8 cellular contexts compared by ENCODE assay signal in genomic region chr17:40100419-40100668, GRCh38. TPM values are rescaled to one million over a fixed set of nuclear protein-coding genes. Genes with fewer than 3 reads are reported as not detected.
DNase-seq lines count a peak whose midpoint lies in the region; ATAC-seq and TF ChIP-seq lines count a peak whose summit lies in the region.

Gene NR1D1 (minus strand): TSS chr17:40100589. CDS start chr17:40100094, 495 bp downstream.

- H3K4me1 ChIP-seq in right lobe of liver, result peaks cover 2 to 56% (median 30%) of the 10 kb centered on the region in 4 donors
- peaks cover 71 to 90% (median 79%) of the 10 kb centered on the region in 4 donors for H3K4me1 ChIP-seq in transverse colon

- peaks cover 0 to 22% (median 10%) of the 10 kb centered on the region in 4 donors for H3K36me3 ChIP-seq in right lobe of liver
- H3K36me3 ChIP-seq in transverse colon, result no peaks in the 10 kb centered on the region

- TF ChIP-seq POLR2A in right lobe of liver (IDR thresholded peaks at IDR 0.05) (peak; percentile 98), transverse colon (IDR thresholded peaks at IDR 0.05) (peak; percentile 98)

- no TSS peak for BruUV-seq in MCF 10A (replicated peaks; lab: Mats Ljungman, UMichigan)

- in situ Hi-C loops in transverse colon (cut with MboI; ENCODE audit: low pct_ligation_motif_present in 1 of 4, low pct_unique_long_range_greater_than_20kb in 1 of 4, low sequenced_read_pairs in 3 of 4), result no loop called here

- H3K27ac ChIP-seq in right lobe of liver, result peak within 1 kb of the TSS; percentile 93 to 96 (median 95)
- H3K27ac ChIP-seq in transverse colon, result peak within 1 kb of the TSS; percentile 93 to 99 (median 96)

- peak within 1 kb of the TSS; percentile 88 for H3K4me3 Mint-ChIP-seq in activated CD4-positive, alpha-beta T cell treated with anti-CD3 and anti-CD28 coated beads for 36 hours
- peak within 1 kb of the TSS; percentile 95 for H3K4me3 Mint-ChIP-seq in MCF 10A (ENCODE audit: unreplicated experiment)

- H3K4me3 ChIP-seq in right lobe of liver (peak within 1 kb of the TSS; percentile 89 to 92 (median 91)), transverse colon (peak within 1 kb of the TSS; percentile 53 to 68 (median 62))

- no peak for TF ChIP-seq EP300 in transverse colon (IDR thresholded peaks at IDR 0.05; ENCODE audit: low read depth)

- peaks cover 31% of the 10 kb centered on the region for H3K36me3 Mint-ChIP-seq in activated CD4-positive, alpha-beta T cell treated with anti-CD3 and anti-CD28 coated beads for 36 hours (ENCODE audit: low read depth)
- H3K36me3 Mint-ChIP-seq in MCF 10A (ENCODE audit: insufficient read depth, unreplicated experiment), result peaks cover 31% of the 10 kb centered on the region

- no peak for ATAC-seq in activated CD4-positive, alpha-beta T cell treated with anti-CD3 and anti-CD28 coated beads for 36 hours
- ATAC-seq in right lobe of liver (peak in 3 of 4 donors; percentile 40 to 56 (median 48)), GM21529 (IDR thresholded peaks at IDR 0.05; ENCODE audit: unreplicated experiment) (no peak), HG03025 (IDR thresholded peaks at IDR 0.05; ENCODE audit: low FRiP score, unreplicated experiment) (no peak)

- no peak for DNase-seq in activated CD4-positive, alpha-beta T cell treated with anti-CD3 and anti-CD28 coated beads for 36 hours
- no peak for DNase-seq in activated CD4-positive, alpha-beta T cell treated with anti-CD3 and anti-CD28 coated beads for 4 hours
- no peak for DNase-seq in MCF 10A (ENCODE audit: unreplicated experiment)
- DNase-seq in right lobe of liver, result no peak
- no peak for DNase-seq in transverse colon
- DNase-seq in NCI-H69 (lab: John Stamatoyannopoulos, UW), result no peak

- intact Hi-C loops in activated CD4-positive, alpha-beta T cell treated with anti-CD3 and anti-CD28 coated beads for 36 hours (cut with DNase I, micrococcal nuclease), result loop anchor here (1.0 to 10.0 kb wide), 5 partner anchors 8 to 1588 kb away; partner anchors contain the start of genes EIF1 (in 1 of the 2), FBXL20 (in 1 of the 2), MED24 (in 1 of the 2) and MSL1 (in 1 of the 2)
- intact Hi-C loops in MCF 10A (cut with micrococcal nuclease) (no loop called here), right lobe of liver (cut with DNase I) (no loop called here), transverse colon (cut with DNase I; ENCODE audit: low total_unique reads) (no loop called here)

- 0% methylated on average over 7 of the region's 16 CpGs for WGBS in right lobe of liver (ENCODE audit: insufficient coverage, low coverage, low lambda C conversion rate, missing lambda C conversion rate)
- 0% methylated on average over 16 of the region's 16 CpGs; no CpG with 5 or more reads in 1 of the 2 donors for WGBS in transverse colon (ENCODE audit: low coverage in 1 of 2), 2 donors

- peaks cover 87% of the 10 kb centered on the region for H3K4me1 Mint-ChIP-seq in activated CD4-positive, alpha-beta T cell treated with anti-CD3 and anti-CD28 coated beads for 36 hours
- H3K4me1 Mint-ChIP-seq in MCF 10A (ENCODE audit: insufficient read depth, unreplicated experiment), result peaks cover 39% of the 10 kb centered on the region

- CTCF ChIA-PET in activated CD4-positive, alpha-beta T cell treated with anti-CD3 and anti-CD28 coated beads for 36 hours (lab: Charles Lee), result interaction anchor here (0.6 to 11.1 kb wide), 10 partner anchors 12 to 120 kb away, joined by 3 to 156 read pairs (median 4); partner anchors contain the start of gene PSMD3
- CTCF ChIA-PET in MCF 10A (lab: Yijun Ruan, JAX), result interaction anchor here (0.6 to 8.0 kb wide), 13 partner anchors 11 to 1593 kb away, joined by 3 to 86 read pairs (median 4); partner anchors contain the start of gene THRA

- H3K27ac Mint-ChIP-seq in activated CD4-positive, alpha-beta T cell treated with anti-CD3 and anti-CD28 coated beads for 36 hours, result peak within 1 kb of the TSS; percentile 90
- peak within 1 kb of the TSS; percentile 94 for H3K27ac Mint-ChIP-seq in MCF 10A (ENCODE audit: low read depth, unreplicated experiment)

- POLR2A ChIA-PET in activated CD4-positive, alpha-beta T cell treated with anti-CD3 and anti-CD28 coated beads for 36 hours (lab: Charles Lee), result interaction anchor here (0.6 to 3.6 kb wide), 7 partner anchors 11 to 241 kb away, joined by 3 to 34 read pairs (median 5); partner anchors contain the start of genes CASC3 and WIPF2
- POLR2A ChIA-PET in MCF 10A (lab: Yijun Ruan, JAX), result interaction anchor here (0.6 to 7.5 kb wide), 34 partner anchors 13 to 1714 kb away, joined by 3 to 340 read pairs (median 6); partner anchors contain the start of genes CASC3, CDK12, CSF3 and MED24

- H3K27me3 ChIP-seq in right lobe of liver, result no peaks in the 10 kb centered on the region
- no peaks in the 10 kb centered on the region for H3K27me3 ChIP-seq in transverse colon

- TF ChIP-seq CTCF in MCF 10A (IDR thresholded peaks at IDR 0.05; ENCODE audit: unreplicated experiment), result no peak
- TF ChIP-seq CTCF in right lobe of liver (IDR thresholded peaks at IDR 0.05), result no peak
- TF ChIP-seq CTCF in transverse colon (IDR thresholded peaks at IDR 0.05), result no peak

- H3K27me3 Mint-ChIP-seq in activated CD4-positive, alpha-beta T cell treated with anti-CD3 and anti-CD28 coated beads for 36 hours, result no peaks in the 10 kb centered on the region
- H3K27me3 Mint-ChIP-seq in MCF 10A (ENCODE audit: insufficient read depth, unreplicated experiment), result no peaks in the 10 kb centered on the region

- H3K9me3 ChIP-seq in right lobe of liver, result no peaks in the 10 kb centered on the region
- H3K9me3 ChIP-seq in transverse colon, result no peaks in the 10 kb centered on the region

- no peaks in the 10 kb centered on the region for H3K9me3 Mint-ChIP-seq in activated CD4-positive, alpha-beta T cell treated with anti-CD3 and anti-CD28 coated beads for 36 hours (ENCODE audit: low read depth)
- H3K9me3 Mint-ChIP-seq in MCF 10A (ENCODE audit: unreplicated experiment), result no peaks in the 10 kb centered on the region

RNA-seq across cellular contexts. Expression of gene NR1D1, which starts in this region (rescaled TPM):
- total RNA-seq in activated CD4-positive, alpha-beta T cell treated with anti-CD3 and anti-CD28 coated beads for 36 hours, result 1 to 10 TPM; 5.2 to 5.4 TPM
- 7.5 and 8.8 TPM in 2 replicates for total RNA-seq in MCF 10A (2022)
- total RNA-seq in right lobe of liver, result 10 to 100 TPM in 4 of 6 experiments, 1 to 10 TPM in 2; 6.9 to 29.8 (median 16.0) TPM
- 10 to 100 TPM in 1 of 4 donors, 1 to 10 TPM in 3; 4.8 to 18.0 (median 7.3) TPM for total RNA-seq in transverse colon

Comparison
In these comparisons a context has a peak if more than half of its experiments do, and no peak if none do; other contexts are left out.
1. ATAC-seq: peak in right lobe of liver (3 of 4); none in activated CD4-positive, alpha-beta T cell treated with anti-CD3 and anti-CD28 coated beads for 36 hours (single experiment), GM21529 (single experiment) and HG03025 (single experiment).
2. intact Hi-C loops: an anchor here in activated CD4-positive, alpha-beta T cell treated with anti-CD3 and anti-CD28 coated beads for 36 hours (1.0 to 10.0 kb wide); none called in MCF 10A, right lobe of liver and transverse colon.